Comparison of ENCODE assay signal across 1 cellular context in the genomic region with DNA sequence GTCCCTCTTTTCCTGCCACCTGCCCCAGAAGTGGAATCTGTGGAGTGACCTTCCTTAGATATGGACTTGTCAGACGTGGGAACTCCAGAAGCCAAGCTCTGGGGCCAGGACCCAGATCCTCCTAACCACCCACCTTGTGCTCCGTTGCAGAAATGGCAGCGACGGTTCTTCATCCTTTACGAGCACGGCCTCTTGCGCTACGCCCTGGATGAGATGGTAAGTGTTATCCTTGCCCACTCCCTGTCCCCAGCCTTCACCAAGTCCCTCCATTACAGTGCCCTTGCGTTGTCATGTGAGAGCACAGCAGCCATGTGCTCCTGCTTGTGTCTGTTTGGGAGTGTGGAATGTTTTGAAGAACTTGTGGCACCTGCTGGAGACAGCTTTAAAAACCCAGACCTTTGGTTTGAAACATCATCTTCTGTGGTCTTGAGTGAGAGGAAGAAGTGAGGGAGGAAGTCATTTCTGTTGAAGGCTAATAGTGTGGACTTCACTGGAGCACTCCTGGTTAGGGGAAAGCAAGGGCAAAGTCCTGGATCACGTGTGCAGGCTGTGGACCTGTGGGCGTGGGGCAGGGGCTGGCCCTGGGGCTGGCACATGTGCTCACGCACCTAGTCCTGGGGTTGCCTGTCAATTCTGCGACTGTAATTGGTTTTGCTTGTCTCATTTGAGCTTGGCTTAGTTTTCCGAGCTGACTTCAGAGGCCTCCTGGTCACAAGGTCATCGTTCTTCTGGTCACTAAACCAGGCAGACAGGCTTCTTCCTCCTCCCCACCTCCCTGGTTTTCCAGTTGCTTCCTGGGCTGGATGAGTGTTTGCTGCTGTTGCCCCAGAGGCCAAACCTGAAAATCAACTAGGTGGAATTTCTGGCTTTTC.
TF ChIP-seq lines count a peak whose summit lies in the region.

No MANE protein-coding gene starts in this region.

TF ChIP-seq in HepG2, 621 proteins besides CTCF, POLR2A, EP300 and RAD21 (continued from another document and continues in another):
- TF ChIP-seq MTERF4 (CRISPR knock-in tag; IDR thresholded peaks at IDR 0.05) (0 out of 2 replicates have a peak, but pooled peaks have one; percentile 32), ZNF441 (CRISPR knock-in tag; IDR thresholded peaks at IDR 0.05; ENCODE audit: borderline replicate concordance) (peak; percentile 52; the same call in 1 of the 2 replicates), RARA (CRISPR knock-in tag; IDR thresholded peaks at IDR 0.05) (peak; percentile 76), KLF9 (CRISPR knock-in tag; IDR thresholded peaks at IDR 0.05; ENCODE audit: low read depth) (peak; percentile 68; the same call in 1 of the 2 replicates), ZIK1 (CRISPR knock-in tag; IDR thresholded peaks at IDR 0.05; ENCODE audit: borderline replicate concordance, low read depth) (0 out of 2 replicates have a peak, but pooled peaks have one; percentile 45), ZNF34 (CRISPR knock-in tag; IDR thresholded peaks at IDR 0.05; ENCODE audit: borderline replicate concordance) (0 out of 2 replicates have a peak, but pooled peaks have one; percentile 25), HCFC1 (IDR thresholded peaks at IDR 0.05; ENCODE audit: low read depth, low read length) (no peak), NR1H2 (CRISPR knock-in tag; IDR thresholded peaks at IDR 0.05; ENCODE audit: borderline replicate concordance, low read depth) (peak; percentile 39; the same call in 1 of the 2 replicates), FOXK1 (CRISPR knock-in tag; IDR thresholded peaks at IDR 0.05; ENCODE audit: borderline replicate concordance, low read depth) (0 out of 2 replicates have a peak, but pooled peaks have one; percentile 39), FOXA3 (CRISPR knock-in tag; IDR thresholded peaks at IDR 0.05) (peak; percentile 75), NR2F1 (CRISPR knock-in tag; IDR thresholded peaks at IDR 0.05) (0 out of 4 replicates have a peak, but pooled peaks of 1 of the 2 experiments have one; percentile 39), ZMYM4 (CRISPR knock-in tag; IDR thresholded peaks at IDR 0.05) (peak; percentile 86), ZNF235 (CRISPR knock-in tag; IDR thresholded peaks at IDR 0.05; ENCODE audit: borderline replicate concordance) (no peak), FOXP4 (CRISPR knock-in tag; IDR thresholded peaks at IDR 0.05) (peak; percentile 12; the same call in 1 of the 2 replicates), MYC (CRISPR knock-in tag; IDR thresholded peaks at IDR 0.05; ENCODE audit: borderline replicate concordance) (peak; percentile 95), ZFX (CRISPR knock-in tag; IDR thresholded peaks at IDR 0.05; ENCODE audit: low read depth) (peak; percentile 48; the same call in 1 of the 2 replicates), ZNF576 (CRISPR knock-in tag; IDR thresholded peaks at IDR 0.05) (no peak), RAD51 (IDR thresholded peaks at IDR 0.05; ENCODE audit: borderline replicate concordance) (peak; percentile 73; the same call in 1 of the 2 replicates), ISX (CRISPR knock-in tag; conservative IDR thresholded peaks at IDR 0.05) (no peak), REPIN1 (CRISPR knock-in tag; IDR thresholded peaks at IDR 0.05; ENCODE audit: borderline replicate concordance, low read depth) (peak; percentile 64; the same call in 1 of the 2 replicates), PAXIP1 (CRISPR knock-in tag; conservative IDR thresholded peaks at IDR 0.05) (peak; percentile 87), PITX1 (CRISPR knock-in tag; IDR thresholded peaks at IDR 0.05) (peak; percentile 88), ZNF775 (CRISPR knock-in tag; IDR thresholded peaks at IDR 0.05; ENCODE audit: borderline replicate concordance) (peak; percentile 63; the same call in 1 of the 2 replicates), ZNF292 (CRISPR knock-in tag; IDR thresholded peaks at IDR 0.05; ENCODE audit: borderline replicate concordance, low read depth) (peak; percentile 82; the same call in 1 of the 2 replicates), DRAP1 (CRISPR knock-in tag; IDR thresholded peaks at IDR 0.05) (peak; percentile 41; the same call in 1 of the 2 replicates), ZNF282 (IDR thresholded peaks at IDR 0.05; ENCODE audit: partially characterized antibody) (no peak), PRMT3 (CRISPR knock-in tag; IDR thresholded peaks at IDR 0.05; ENCODE audit: borderline replicate concordance, low read depth) (no peak), CSRNP1 (CRISPR knock-in tag; IDR thresholded peaks at IDR 0.05) (peak; percentile 19; the same call in 1 of the 2 replicates)
- TF ChIP-seq, protein P1, sequence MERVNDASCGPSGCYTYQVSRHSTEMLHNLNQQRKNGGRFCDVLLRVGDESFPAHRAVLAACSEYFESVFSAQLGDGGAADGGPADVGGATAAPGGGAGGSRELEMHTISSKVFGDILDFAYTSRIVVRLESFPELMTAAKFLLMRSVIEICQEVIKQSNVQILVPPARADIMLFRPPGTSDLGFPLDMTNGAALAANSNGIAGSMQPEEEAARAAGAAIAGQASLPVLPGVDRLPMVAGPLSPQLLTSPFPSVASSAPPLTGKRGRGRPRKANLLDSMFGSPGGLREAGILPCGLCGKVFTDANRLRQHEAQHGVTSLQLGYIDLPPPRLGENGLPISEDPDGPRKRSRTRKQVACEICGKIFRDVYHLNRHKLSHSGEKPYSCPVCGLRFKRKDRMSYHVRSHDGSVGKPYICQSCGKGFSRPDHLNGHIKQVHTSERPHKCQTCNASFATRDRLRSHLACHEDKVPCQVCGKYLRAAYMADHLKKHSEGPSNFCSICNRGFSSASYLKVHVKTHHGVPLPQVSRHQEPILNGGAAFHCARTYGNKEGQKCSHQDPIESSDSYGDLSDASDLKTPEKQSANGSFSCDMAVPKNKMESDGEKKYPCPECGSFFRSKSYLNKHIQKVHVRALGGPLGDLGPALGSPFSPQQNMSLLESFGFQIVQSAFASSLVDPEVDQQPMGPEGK (CRISPR knock-in tag; IDR thresholded peaks at IDR 0.05), result peak; percentile 73
- TF ChIP-seq, protein P2, sequence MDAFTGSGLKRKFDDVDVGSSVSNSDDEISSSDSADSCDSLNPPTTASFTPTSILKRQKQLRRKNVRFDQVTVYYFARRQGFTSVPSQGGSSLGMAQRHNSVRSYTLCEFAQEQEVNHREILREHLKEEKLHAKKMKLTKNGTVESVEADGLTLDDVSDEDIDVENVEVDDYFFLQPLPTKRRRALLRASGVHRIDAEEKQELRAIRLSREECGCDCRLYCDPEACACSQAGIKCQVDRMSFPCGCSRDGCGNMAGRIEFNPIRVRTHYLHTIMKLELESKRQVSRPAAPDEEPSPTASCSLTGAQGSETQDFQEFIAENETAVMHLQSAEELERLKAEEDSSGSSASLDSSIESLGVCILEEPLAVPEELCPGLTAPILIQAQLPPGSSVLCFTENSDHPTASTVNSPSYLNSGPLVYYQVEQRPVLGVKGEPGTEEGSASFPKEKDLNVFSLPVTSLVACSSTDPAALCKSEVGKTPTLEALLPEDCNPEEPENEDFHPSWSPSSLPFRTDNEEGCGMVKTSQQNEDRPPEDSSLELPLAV (CRISPR knock-in tag; conservative IDR thresholded peaks at IDR 0.05; ENCODE audit: low read depth), result no peak
- TF ChIP-seq, protein P3, sequence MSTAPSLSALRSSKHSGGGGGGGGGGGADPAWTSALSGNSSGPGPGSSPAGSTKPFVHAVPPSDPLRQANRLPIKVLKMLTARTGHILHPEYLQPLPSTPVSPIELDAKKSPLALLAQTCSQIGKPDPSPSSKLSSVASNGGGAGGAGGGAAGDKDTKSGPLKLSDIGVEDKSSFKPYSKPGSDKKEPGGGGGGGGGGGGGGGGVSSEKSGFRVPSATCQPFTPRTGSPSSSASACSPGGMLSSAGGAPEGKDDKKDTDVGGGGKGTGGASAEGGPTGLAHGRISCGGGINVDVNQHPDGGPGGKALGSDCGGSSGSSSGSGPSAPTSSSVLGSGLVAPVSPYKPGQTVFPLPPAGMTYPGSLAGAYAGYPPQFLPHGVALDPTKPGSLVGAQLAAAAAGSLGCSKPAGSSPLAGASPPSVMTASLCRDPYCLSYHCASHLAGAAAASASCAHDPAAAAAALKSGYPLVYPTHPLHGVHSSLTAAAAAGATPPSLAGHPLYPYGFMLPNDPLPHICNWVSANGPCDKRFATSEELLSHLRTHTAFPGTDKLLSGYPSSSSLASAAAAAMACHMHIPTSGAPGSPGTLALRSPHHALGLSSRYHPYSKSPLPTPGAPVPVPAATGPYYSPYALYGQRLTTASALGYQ (CRISPR knock-in tag; IDR thresholded peaks at IDR 0.05), result no peak
- TF ChIP-seq, protein P4, sequence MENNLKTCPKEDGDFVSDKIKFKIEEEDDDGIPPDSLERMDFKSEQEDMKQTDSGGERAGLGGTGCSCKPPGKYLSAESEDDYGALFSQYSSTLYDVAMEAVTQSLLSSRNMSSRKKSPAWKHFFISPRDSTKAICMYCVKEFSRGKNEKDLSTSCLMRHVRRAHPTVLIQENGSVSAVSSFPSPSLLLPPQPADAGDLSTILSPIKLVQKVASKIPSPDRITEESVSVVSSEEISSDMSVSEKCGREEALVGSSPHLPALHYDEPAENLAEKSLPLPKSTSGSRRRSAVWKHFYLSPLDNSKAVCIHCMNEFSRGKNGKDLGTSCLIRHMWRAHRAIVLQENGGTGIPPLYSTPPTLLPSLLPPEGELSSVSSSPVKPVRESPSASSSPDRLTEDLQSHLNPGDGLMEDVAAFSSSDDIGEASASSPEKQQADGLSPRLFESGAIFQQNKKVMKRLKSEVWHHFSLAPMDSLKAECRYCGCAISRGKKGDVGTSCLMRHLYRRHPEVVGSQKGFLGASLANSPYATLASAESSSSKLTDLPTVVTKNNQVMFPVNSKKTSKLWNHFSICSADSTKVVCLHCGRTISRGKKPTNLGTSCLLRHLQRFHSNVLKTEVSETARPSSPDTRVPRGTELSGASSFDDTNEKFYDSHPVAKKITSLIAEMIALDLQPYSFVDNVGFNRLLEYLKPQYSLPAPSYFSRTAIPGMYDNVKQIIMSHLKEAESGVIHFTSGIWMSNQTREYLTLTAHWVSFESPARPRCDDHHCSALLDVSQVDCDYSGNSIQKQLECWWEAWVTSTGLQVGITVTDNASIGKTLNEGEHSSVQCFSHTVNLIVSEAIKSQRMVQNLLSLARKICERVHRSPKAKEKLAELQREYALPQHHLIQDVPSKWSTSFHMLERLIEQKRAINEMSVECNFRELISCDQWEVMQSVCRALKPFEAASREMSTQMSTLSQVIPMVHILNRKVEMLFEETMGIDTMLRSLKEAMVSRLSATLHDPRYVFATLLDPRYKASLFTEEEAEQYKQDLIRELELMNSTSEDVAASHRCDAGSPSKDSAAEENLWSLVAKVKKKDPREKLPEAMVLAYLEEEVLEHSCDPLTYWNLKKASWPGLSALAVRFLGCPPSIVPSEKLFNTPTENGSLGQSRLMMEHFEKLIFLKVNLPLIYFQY (CRISPR knock-in tag; IDR thresholded peaks at IDR 0.05; ENCODE audit: borderline replicate concordance), result no peak
